8 cellular contexts compared by ENCODE assay signal in genomic region chr12:86621957-86622356, GRCh38.
"Had no signal": no experiment of that assay in that cellular context is flagged by ENCODE, and none has a peak within 500 bp of the region (broad histone marks: within the 10 kb centered on the region; RNA-seq: fewer than 3 reads in every experiment).

No MANE protein-coding gene starts in this region.

- ATAC-seq: GM12878 had no signal

- H3K4me3 ChIP-seq: GM12878 had no signal

- DNase-seq: GDM1, GF-D8 had no signal

- FAIRE-seq: G401.6, GM12878, GM12891, GM12892, GM18507, GM19239 had no signal
